Comparison of ENCODE assay signal across 8 cellular contexts in the genomic region with DNA sequence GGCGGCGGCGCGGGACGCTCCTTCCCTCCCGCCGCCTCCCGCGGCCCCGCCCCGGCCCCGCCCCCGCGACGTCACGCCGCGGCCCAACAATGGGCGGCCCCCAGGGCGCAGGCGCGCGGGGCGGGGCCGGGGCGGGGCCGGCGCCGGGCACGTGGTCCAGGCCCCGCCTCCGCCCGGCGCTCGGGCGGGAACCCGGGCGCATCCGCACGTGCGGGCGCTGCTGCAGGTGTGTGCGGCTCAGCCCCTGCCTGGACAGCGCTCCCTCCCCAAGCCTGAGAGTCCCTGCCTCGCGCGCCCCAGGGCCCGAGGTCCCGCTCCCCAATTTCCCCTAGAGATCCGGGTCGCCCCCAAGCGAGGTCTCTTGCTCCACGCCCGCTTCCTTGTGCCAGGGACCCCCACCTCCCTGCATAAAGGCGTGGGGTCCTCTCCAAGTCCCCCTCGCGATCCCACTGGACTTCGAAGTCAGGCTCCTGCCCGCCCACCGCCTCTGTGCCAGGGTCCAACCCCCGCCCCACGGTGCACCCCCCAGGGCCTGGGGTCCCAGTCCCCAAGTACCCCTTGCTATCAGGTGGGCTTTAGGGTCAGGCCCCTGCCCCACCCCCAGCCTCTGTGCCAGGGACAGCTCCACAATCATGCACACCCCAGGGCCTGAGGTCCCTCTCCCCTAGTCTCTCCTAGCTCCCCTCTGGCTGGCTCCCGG. TPM values are rescaled to one million over a fixed set of nuclear protein-coding genes. Genes with fewer than 3 reads are reported as not detected.
DNase-seq lines count a peak whose midpoint lies in the region; ATAC-seq and TF ChIP-seq lines count a peak whose summit lies in the region.

MEX3D (minus strand) TSS at position 6 of the 700 bp plus-strand sequence. CDS start 267 bp downstream, outside the sequence.

- no peak for TF ChIP-seq CTCF in VCaP (conservative IDR thresholded peaks at IDR 0.05)
- no peak for TF ChIP-seq CTCF in brain (conservative IDR thresholded peaks at IDR 0.05)

- H3K4me2 ChIP-seq in skeletal muscle satellite cell (ENCODE audit: low read length): peak within 1 kb of the TSS; percentile 91

- H3K9ac ChIP-seq in iPS-18a (ENCODE audit: low read length): peak within 1 kb of the TSS; percentile 94
- peak within 1 kb of the TSS; percentile 93 for H3K9ac ChIP-seq in skeletal muscle satellite cell (ENCODE audit: low read depth, low read length)

- ATAC-seq in GM19438 (IDR thresholded peaks at IDR 0.05; ENCODE audit: low read depth, unreplicated experiment): peak; percentile 59
- no peak for ATAC-seq in GM21786 (IDR thresholded peaks at IDR 0.05; ENCODE audit: unreplicated experiment)

- peak within 1 kb of the TSS; percentile 79 for H3K4me3 ChIP-seq in iPS-18a (ENCODE audit: low read length)
- peak within 1 kb of the TSS; percentile 95 for H3K4me3 ChIP-seq in skeletal muscle satellite cell (ENCODE audit: low read length)

- peaks cover 4% of the 10 kb centered on the region for H3K4me1 ChIP-seq in iPS-18a (ENCODE audit: control insufficient read depth, low read depth, low read length)
- peaks cover 13% of the 10 kb centered on the region for H3K4me1 ChIP-seq in skeletal muscle satellite cell (ENCODE audit: control insufficient read depth, insufficient read depth, low read length)

- peaks cover 28% of the 10 kb centered on the region for H3K4me1 Mint-ChIP-seq in brain

- H3K36me3 ChIP-seq in iPS-18a (ENCODE audit: control insufficient read depth, low read depth, low read length) (peaks cover under 1% of the 10 kb centered on the region), skeletal muscle satellite cell (ENCODE audit: insufficient read depth, low read length) (no peaks in the 10 kb centered on the region)

- H3K9me3 ChIP-seq in iPS-18a (ENCODE audit: control insufficient read depth, low read depth, low read length) (no peaks in the 10 kb centered on the region), skeletal muscle satellite cell (replicated peaks; ENCODE audit: low read length) (no peaks in the 10 kb centered on the region)

- peak within 1 kb of the TSS; percentile 78 for H3K27ac ChIP-seq in VCaP
- H3K27ac ChIP-seq in iPS-18a (ENCODE audit: low read length): no peak within 1 kb of the TSS

- H3K36me3 Mint-ChIP-seq in brain: peaks cover 20% of the 10 kb centered on the region

- DNase-seq in AG20443 (ENCODE audit: low spot score): peak; percentile 100
- DNase-seq in MV-4-11 (lab: John Stamatoyannopoulos, UW): peak; percentile 26

- H3K27me3 ChIP-seq in iPS-18a (ENCODE audit: control insufficient read depth, insufficient read depth, low read length): peaks cover 28% of the 10 kb centered on the region
- no peaks in the 10 kb centered on the region for H3K27me3 ChIP-seq in skeletal muscle satellite cell (ENCODE audit: control insufficient read depth, insufficient read depth, low read length)

- H3K4me3 Mint-ChIP-seq in brain: peak within 1 kb of the TSS; percentile 69 to 85 (median 76)

- peaks cover 3% of the 10 kb centered on the region for H3K27me3 Mint-ChIP-seq in brain

- H3K9me3 Mint-ChIP-seq in brain: peaks cover 0 to 3% (median 0%) of the 10 kb centered on the region in 5 experiments

- peak within 1 kb of the TSS in 1 of 5 experiments; percentile 24 for H3K27ac Mint-ChIP-seq in brain

RNA-seq across cellular contexts. Expression of gene MEX3D, which starts in this region (rescaled TPM):
- polyA plus RNA-seq in brain (ENCODE audit: insufficient read depth, low read depth, low replicate concordance): 44.2 TPM
- 18.3 and 30.6 TPM in 2 replicates for total RNA-seq in skeletal muscle satellite cell (2012; rRNA removed)
